8 cellular contexts compared by ENCODE assay signal in genomic region chr14:76784881-76785280, GRCh38. TPM values are rescaled to one million over a fixed set of nuclear protein-coding genes. Genes with fewer than 3 reads are reported as not detected.
DNase-seq lines count a peak whose midpoint lies in the region; ATAC-seq and TF ChIP-seq lines count a peak whose summit lies in the region.

No MANE protein-coding gene starts in this region.

- H3K4me1 Mint-ChIP-seq in activated T-helper 2 cell treated with anti-CD3 and anti-CD28 coated beads, Interferon-gamma antibody, Interleukin-2, Interleukin-4, amounts not matched to agents 10 μg/mL and 5 μg/mL and 100 μg/mL, durations not matched to agents 14 hours and 24 hours and 36 hours (ENCODE audit: low read depth): peaks cover 32% of the 10 kb centered on the region

- in situ Hi-C loops in Panc1 (cut with HindIII; ENCODE audit: low pct_unique_long_range_greater_than_20kb, low sequenced_read_pairs): no loop called here

- no peaks in the 10 kb centered on the region for H3K9me3 Mint-ChIP-seq in activated T-helper 2 cell treated with anti-CD3 and anti-CD28 coated beads, Interferon-gamma antibody, Interleukin-2, Interleukin-4, amounts not matched to agents 10 μg/mL and 5 μg/mL and 100 μg/mL, durations not matched to agents 14 hours and 24 hours and 36 hours

- peak; percentile 73 for ATAC-seq in GM19395 (IDR thresholded peaks at IDR 0.05; ENCODE audit: unreplicated experiment)
- ATAC-seq in Panc1: peak; percentile 90
- ATAC-seq in omental fat pad (ENCODE audit: low FRiP score): peak; percentile 80
- ATAC-seq in HG03439 (IDR thresholded peaks at IDR 0.05; ENCODE audit: unreplicated experiment): no peak

- intact Hi-C loops in Panc1 (cut with micrococcal nuclease; ENCODE audit: unreplicated experiment): loop anchor here (2.0 kb wide), 1 partner anchor 74 kb away; no protein-coding TSS in a partner anchor
- intact Hi-C loops in activated T-helper 2 cell treated with anti-CD3 and anti-CD28 coated beads, Interferon-gamma antibody, Interleukin-2, Interleukin-4, amounts not matched to agents 10 μg/mL and 5 μg/mL and 100 μg/mL, durations not matched to agents 14 hours and 24 hours and 36 hours (cut with micrococcal nuclease): loop anchor here (1.0 to 2.0 kb wide), 2 partner anchors 24 to 75 kb away; partner anchors contain the start of gene VASH1

- H3K36me3 Mint-ChIP-seq in activated T-helper 2 cell treated with anti-CD3 and anti-CD28 coated beads, Interferon-gamma antibody, Interleukin-2, Interleukin-4, amounts not matched to agents 10 μg/mL and 5 μg/mL and 100 μg/mL, durations not matched to agents 14 hours and 24 hours and 36 hours (ENCODE audit: low read depth): peaks cover 38% of the 10 kb centered on the region

- DNase-seq in KG1 (lab: John Stamatoyannopoulos, UW): peak; percentile 56
- no peak for DNase-seq in Panc1 (ENCODE audit: low read depth, low spot score)
- DNase-seq in activated T-helper 2 cell treated with anti-CD3 and anti-CD28 coated beads, Interferon-gamma antibody, Interleukin-2, Interleukin-4, amounts not matched to agents 10 μg/mL and 5 μg/mL and 100 μg/mL, durations not matched to agents 14 hours and 24 hours and 36 hours (ENCODE audit: low spot score): peak; percentile 43
- DNase-seq in foreskin melanocyte: peak; percentile 46
- DNase-seq in omental fat pad (ENCODE audit: low spot score): no peak

- POLR2A ChIA-PET in Panc1 (lab: Charles Lee): no interaction called here

- H3K4me1 ChIP-seq in Panc1 (ENCODE audit: control insufficient read depth, insufficient read depth, low read length): no peaks in the 10 kb centered on the region

- H3K27ac Mint-ChIP-seq in activated T-helper 2 cell treated with anti-CD3 and anti-CD28 coated beads, Interferon-gamma antibody, Interleukin-2, Interleukin-4, amounts not matched to agents 10 μg/mL and 5 μg/mL and 100 μg/mL, durations not matched to agents 14 hours and 24 hours and 36 hours: peak overlapping the region; percentile 3

- no TSS peak for BruUV-seq in Panc1 (replicated peaks; lab: Mats Ljungman, UMichigan)

- H3K27me3 ChIP-seq in Panc1 (ENCODE audit: control insufficient read depth, insufficient read depth, low read length): no peaks in the 10 kb centered on the region

- H3K27ac ChIP-seq in C4-2B: no peak overlapping the region
- H3K27ac ChIP-seq in Panc1 (ENCODE audit: low read length): no peak overlapping the region

- H3K9me3 ChIP-seq in Panc1 (ENCODE audit: control insufficient read depth, insufficient read depth, low read depth, low read length): no peaks in the 10 kb centered on the region

- H3K27me3 Mint-ChIP-seq in activated T-helper 2 cell treated with anti-CD3 and anti-CD28 coated beads, Interferon-gamma antibody, Interleukin-2, Interleukin-4, amounts not matched to agents 10 μg/mL and 5 μg/mL and 100 μg/mL, durations not matched to agents 14 hours and 24 hours and 36 hours (ENCODE audit: low read depth): no peaks in the 10 kb centered on the region

- H3K4me3 Mint-ChIP-seq in activated T-helper 2 cell treated with anti-CD3 and anti-CD28 coated beads, Interferon-gamma antibody, Interleukin-2, Interleukin-4, amounts not matched to agents 10 μg/mL and 5 μg/mL and 100 μg/mL, durations not matched to agents 14 hours and 24 hours and 36 hours (ENCODE audit: low read depth): no peak overlapping the region

- no peaks in the 10 kb centered on the region; the same call in none of the 2 replicates for H3K36me3 ChIP-seq in Panc1 (ENCODE audit: control insufficient read depth, insufficient read depth, low read length)

- CTCF ChIA-PET in Panc1 (lab: Charles Lee): interaction anchor here (1.2 kb wide), 1 partner anchor 74 kb away, joined by 6 read pairs; no protein-coding TSS in a partner anchor

- peak; percentile 91 for TF ChIP-seq CTCF in C4-2B (conservative IDR thresholded peaks at IDR 0.05)
- TF ChIP-seq CTCF in Panc1 (IDR thresholded peaks at IDR 0.05): peak; percentile 79
- TF ChIP-seq CTCF in omental fat pad (IDR thresholded peaks at IDR 0.05): peak in 1 of 3 donors; percentile 35

- no peak overlapping the region for H3K4me3 ChIP-seq in Panc1 (ENCODE audit: low read depth in 2 of 2, low read length in 2 of 2)

RNA-seq across cellular contexts. Expression of gene VASH1, which starts 23.6 kb away (rescaled TPM):
- 5.2 TPM for total RNA-seq in Panc1 (2021; ENCODE audit: unreplicated experiment)
- 5.3 TPM for polyA plus RNA-seq in Panc1 (2012; ENCODE audit: insufficient read length)
- total RNA-seq in activated T-helper 2 cell treated with anti-CD3 and anti-CD28 coated beads, Interferon-gamma antibody, Interleukin-2, Interleukin-4, amounts not matched to agents 10 μg/mL and 5 μg/mL and 100 μg/mL, durations not matched to agents 14 hours and 24 hours and 36 hours: 12.4 and 12.9 TPM in 2 replicates
- total RNA-seq in omental fat pad: 10 to 100 TPM in 2 of 4 donors, 1 to 10 TPM in 2; 5.6 to 22.9 (median 11.0) TPM

RNA-seq across cellular contexts. Expression of gene ANGEL1, which starts 27.8 kb away (rescaled TPM):
- 19.1 TPM for total RNA-seq in Panc1 (2021; ENCODE audit: unreplicated experiment)
- polyA plus RNA-seq in Panc1 (2012; ENCODE audit: insufficient read length): 15.3 TPM
- total RNA-seq in activated T-helper 2 cell treated with anti-CD3 and anti-CD28 coated beads, Interferon-gamma antibody, Interleukin-2, Interleukin-4, amounts not matched to agents 10 μg/mL and 5 μg/mL and 100 μg/mL, durations not matched to agents 14 hours and 24 hours and 36 hours: 15.0 and 15.9 TPM in 2 replicates
- total RNA-seq in omental fat pad: 10 to 100 TPM; 11.8 to 18.8 (median 16.3) TPM

RNA-seq across cellular contexts. Expression of gene LRRC74A, which starts 41.3 kb away (rescaled TPM):
- total RNA-seq in Panc1 (2021; ENCODE audit: unreplicated experiment) (not detected), omental fat pad (not detected)
- not detected for polyA plus RNA-seq in Panc1 (2012; ENCODE audit: insufficient read length)
- total RNA-seq in activated T-helper 2 cell treated with anti-CD3 and anti-CD28 coated beads, Interferon-gamma antibody, Interleukin-2, Interleukin-4, amounts not matched to agents 10 μg/mL and 5 μg/mL and 100 μg/mL, durations not matched to agents 14 hours and 24 hours and 36 hours: not detected in 2 replicates

Comparison
In these comparisons a context has a peak if more than half of its experiments do, and no peak if none do; other contexts are left out.
1. DNase-seq: peak in KG1 (single experiment), activated T-helper 2 cell treated with anti-CD3 and anti-CD28 coated beads, Interferon-gamma antibody, Interleukin-2, Interleukin-4, amounts not matched to agents 10 μg/mL and 5 μg/mL and 100 μg/mL, durations not matched to agents 14 hours and 24 hours and 36 hours (single experiment) and foreskin melanocyte (single experiment); none in Panc1 (single experiment) and omental fat pad (single experiment).